ENCODE assay signal across 1 cellular context in genomic region chr1:85275701-85276289, GRCh38.
TF ChIP-seq lines count a peak whose summit lies in the region.

No MANE protein-coding gene starts in this region.

TF ChIP-seq in endothelial cell of umbilical vein, 7 proteins besides CTCF, POLR2A, EP300 and RAD21:
- TF ChIP-seq MAX (IDR thresholded peaks at IDR 0.05; ENCODE audit: insufficient read depth, insufficient read length) (no peak), EZH2 (IDR thresholded peaks at IDR 0.05; ENCODE audit: borderline replicate concordance, low read depth, low read length, severe bottlenecking) (no peak)
